Comparison of ENCODE assay signal across 1 cellular context in genomic region chr19:55244004-55244680, GRCh38.
TF ChIP-seq lines count a peak whose summit lies in the region.

No MANE protein-coding gene starts in this region.

TF ChIP-seq in GM23338, 12 proteins besides CTCF, POLR2A, EP300 and RAD21 (continued from another document):
- TF ChIP-seq JUNB (IDR thresholded peaks at IDR 0.05; ENCODE audit: unreplicated experiment) (no peak), STAT1 (IDR thresholded peaks at IDR 0.05; ENCODE audit: unreplicated experiment) (no peak), POLR2AphosphoS5 (IDR thresholded peaks at IDR 0.05; ENCODE audit: low read depth) (no peak), EZH2phosphoT487 (IDR thresholded peaks at IDR 0.05; ENCODE audit: unreplicated experiment) (no peak), ZNF114 (CRISPR knock-in tag; IDR thresholded peaks at IDR 0.05) (no peak), NANOG (IDR thresholded peaks at IDR 0.05; ENCODE audit: borderline replicate concordance) (no peak), EZH2 (IDR thresholded peaks at IDR 0.05; ENCODE audit: low read depth, unreplicated experiment) (no peak), CREB1 (CRISPR knock-in tag; IDR thresholded peaks at IDR 0.05; ENCODE audit: low read depth) (no peak), ZNF331 (CRISPR knock-in tag; IDR thresholded peaks at IDR 0.05; ENCODE audit: low read depth) (no peak)
- TF ChIP-seq, protein P1, sequence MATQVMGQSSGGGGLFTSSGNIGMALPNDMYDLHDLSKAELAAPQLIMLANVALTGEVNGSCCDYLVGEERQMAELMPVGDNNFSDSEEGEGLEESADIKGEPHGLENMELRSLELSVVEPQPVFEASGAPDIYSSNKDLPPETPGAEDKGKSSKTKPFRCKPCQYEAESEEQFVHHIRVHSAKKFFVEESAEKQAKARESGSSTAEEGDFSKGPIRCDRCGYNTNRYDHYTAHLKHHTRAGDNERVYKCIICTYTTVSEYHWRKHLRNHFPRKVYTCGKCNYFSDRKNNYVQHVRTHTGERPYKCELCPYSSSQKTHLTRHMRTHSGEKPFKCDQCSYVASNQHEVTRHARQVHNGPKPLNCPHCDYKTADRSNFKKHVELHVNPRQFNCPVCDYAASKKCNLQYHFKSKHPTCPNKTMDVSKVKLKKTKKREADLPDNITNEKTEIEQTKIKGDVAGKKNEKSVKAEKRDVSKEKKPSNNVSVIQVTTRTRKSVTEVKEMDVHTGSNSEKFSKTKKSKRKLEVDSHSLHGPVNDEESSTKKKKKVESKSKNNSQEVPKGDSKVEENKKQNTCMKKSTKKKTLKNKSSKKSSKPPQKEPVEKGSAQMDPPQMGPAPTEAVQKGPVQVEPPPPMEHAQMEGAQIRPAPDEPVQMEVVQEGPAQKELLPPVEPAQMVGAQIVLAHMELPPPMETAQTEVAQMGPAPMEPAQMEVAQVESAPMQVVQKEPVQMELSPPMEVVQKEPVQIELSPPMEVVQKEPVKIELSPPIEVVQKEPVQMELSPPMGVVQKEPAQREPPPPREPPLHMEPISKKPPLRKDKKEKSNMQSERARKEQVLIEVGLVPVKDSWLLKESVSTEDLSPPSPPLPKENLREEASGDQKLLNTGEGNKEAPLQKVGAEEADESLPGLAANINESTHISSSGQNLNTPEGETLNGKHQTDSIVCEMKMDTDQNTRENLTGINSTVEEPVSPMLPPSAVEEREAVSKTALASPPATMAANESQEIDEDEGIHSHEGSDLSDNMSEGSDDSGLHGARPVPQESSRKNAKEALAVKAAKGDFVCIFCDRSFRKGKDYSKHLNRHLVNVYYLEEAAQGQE (IDR thresholded peaks at IDR 0.05; ENCODE audit: unreplicated experiment) = no peak
- TF ChIP-seq, protein P2, sequence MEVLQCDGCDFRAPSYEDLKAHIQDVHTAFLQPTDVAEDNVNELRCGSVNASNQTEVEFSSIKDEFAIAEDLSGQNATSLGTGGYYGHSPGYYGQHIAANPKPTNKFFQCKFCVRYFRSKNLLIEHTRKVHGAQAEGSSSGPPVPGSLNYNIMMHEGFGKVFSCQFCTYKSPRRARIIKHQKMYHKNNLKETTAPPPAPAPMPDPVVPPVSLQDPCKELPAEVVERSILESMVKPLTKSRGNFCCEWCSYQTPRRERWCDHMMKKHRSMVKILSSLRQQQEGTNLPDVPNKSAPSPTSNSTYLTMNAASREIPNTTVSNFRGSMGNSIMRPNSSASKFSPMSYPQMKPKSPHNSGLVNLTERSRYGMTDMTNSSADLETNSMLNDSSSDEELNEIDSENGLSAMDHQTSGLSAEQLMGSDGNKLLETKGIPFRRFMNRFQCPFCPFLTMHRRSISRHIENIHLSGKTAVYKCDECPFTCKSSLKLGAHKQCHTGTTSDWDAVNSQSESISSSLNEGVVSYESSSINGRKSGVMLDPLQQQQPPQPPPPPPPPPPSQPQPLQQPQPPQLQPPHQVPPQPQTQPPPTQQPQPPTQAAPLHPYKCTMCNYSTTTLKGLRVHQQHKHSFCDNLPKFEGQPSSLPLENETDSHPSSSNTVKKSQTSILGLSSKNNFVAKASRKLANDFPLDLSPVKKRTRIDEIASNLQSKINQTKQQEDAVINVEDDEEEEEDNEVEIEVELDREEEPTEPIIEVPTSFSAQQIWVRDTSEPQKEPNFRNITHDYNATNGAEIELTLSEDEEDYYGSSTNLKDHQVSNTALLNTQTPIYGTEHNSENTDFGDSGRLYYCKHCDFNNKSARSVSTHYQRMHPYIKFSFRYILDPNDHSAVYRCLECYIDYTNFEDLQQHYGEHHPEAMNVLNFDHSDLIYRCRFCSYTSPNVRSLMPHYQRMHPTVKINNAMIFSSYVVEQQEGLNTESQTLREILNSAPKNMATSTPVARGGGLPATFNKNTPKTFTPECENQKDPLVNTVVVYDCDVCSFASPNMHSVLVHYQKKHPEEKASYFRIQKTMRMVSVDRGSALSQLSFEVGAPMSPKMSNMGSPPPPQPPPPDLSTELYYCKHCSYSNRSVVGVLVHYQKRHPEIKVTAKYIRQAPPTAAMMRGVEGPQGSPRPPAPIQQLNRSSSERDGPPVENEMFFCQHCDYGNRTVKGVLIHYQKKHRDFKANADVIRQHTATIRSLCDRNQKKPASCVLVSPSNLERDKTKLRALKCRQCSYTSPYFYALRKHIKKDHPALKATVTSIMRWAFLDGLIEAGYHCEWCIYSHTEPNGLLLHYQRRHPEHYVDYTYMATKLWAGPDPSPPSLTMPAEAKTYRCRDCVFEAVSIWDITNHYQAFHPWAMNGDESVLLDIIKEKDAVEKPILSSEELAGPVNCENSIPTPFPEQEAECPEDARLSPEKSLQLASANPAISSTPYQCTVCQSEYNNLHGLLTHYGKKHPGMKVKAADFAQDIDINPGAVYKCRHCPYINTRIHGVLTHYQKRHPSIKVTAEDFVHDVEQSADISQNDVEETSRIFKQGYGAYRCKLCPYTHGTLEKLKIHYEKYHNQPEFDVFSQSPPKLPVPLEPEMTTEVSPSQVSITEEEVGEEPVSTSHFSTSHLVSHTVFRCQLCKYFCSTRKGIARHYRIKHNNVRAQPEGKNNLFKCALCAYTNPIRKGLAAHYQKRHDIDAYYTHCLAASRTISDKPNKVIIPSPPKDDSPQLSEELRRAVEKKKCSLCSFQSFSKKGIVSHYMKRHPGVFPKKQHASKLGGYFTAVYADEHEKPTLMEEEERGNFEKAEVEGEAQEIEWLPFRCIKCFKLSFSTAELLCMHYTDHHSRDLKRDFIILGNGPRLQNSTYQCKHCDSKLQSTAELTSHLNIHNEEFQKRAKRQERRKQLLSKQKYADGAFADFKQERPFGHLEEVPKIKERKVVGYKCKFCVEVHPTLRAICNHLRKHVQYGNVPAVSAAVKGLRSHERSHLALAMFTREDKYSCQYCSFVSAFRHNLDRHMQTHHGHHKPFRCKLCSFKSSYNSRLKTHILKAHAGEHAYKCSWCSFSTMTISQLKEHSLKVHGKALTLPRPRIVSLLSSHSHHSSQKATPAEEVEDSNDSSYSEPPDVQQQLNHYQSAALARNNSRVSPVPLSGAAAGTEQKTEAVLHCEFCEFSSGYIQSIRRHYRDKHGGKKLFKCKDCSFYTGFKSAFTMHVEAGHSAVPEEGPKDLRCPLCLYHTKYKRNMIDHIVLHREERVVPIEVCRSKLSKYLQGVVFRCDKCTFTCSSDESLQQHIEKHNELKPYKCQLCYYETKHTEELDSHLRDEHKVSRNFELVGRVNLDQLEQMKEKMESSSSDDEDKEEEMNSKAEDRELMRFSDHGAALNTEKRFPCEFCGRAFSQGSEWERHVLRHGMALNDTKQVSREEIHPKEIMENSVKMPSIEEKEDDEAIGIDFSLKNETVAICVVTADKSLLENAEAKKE (CRISPR knock-in tag; IDR thresholded peaks at IDR 0.05) = no peak
